In the genomic region with DNA sequence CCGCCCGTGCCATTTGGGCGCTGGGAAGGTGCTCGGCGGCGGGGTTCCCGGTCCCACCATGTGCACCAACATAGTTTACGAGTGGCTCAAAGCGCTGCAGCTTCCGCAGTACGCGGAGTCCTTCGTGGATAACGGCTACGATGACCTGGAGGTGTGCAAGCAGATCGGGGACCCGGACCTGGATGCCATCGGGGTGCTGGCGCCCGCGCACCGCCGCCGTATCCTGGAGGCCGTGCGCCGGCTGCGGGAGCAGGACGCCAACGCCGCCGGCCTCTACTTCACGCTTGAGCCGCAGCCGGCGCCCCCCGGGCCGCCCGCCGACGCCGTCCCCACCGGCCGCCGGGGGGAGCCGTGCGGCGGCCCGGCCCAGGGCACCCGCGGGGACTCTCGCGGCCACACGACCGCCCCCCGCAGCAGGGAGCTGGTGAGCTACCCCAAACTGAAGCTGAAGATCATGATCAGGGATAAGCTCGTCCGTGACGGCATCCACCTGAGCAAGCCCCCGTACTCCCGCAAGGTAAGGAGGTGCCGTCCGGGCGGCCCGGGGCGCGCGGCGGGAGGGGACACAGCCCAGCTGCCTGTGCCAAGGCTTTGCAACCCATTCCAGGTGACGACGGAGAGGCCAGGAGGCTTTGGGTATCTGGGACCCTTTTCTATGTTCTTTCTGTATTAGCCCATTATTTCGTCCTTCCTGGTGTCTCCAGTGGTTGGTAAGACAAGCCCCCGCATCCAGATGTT, we compare ENCODE assay signal across 9 cellular contexts. TPM values are rescaled to one million over a fixed set of nuclear protein-coding genes. Genes with fewer than 3 reads are reported as not detected.
DNase-seq lines count a peak whose midpoint lies in the region; ATAC-seq and TF ChIP-seq lines count a peak whose summit lies in the region.
"Had no signal": no experiment of that assay in that cellular context is flagged by ENCODE, and none has a peak within 500 bp of the region (broad histone marks: within the 10 kb centered on the region; RNA-seq: fewer than 3 reads in every experiment).

No MANE protein-coding gene starts in this region.

- H3K4me1 ChIP-seq in BE2C (peaks cover 3% of the 10 kb centered on the region; the same call in 1 of the 2 replicates), left ventricle myocardium inferior (peaks cover 32% of the 10 kb centered on the region)

- H3K4me3 ChIP-seq in BE2C (ENCODE audit: low read depth, low read length) = peak overlapping the region; percentile 51
- peak overlapping the region; percentile 81 for H3K4me3 ChIP-seq in left ventricle myocardium inferior

- H3K27ac Mint-ChIP-seq in WTC11 = no peak overlapping the region

- H3K27me3 ChIP-seq in BE2C = peaks cover 43% of the 10 kb centered on the region
- peaks cover 51% of the 10 kb centered on the region for H3K27me3 ChIP-seq in left ventricle myocardium inferior (ENCODE audit: low read depth)

- H3K9me3 ChIP-seq in BE2C (no peaks in the 10 kb centered on the region), left ventricle myocardium inferior (replicated peaks) (no peaks in the 10 kb centered on the region)

- TF ChIP-seq CTCF in BE2C (IDR thresholded peaks at IDR 0.05; ENCODE audit: low read depth, low read length) (no peak), WTC11 (IDR thresholded peaks at IDR 0.05) (no peak), left ventricle myocardium inferior (IDR thresholded peaks at IDR 0.05; ENCODE audit: borderline replicate concordance) (peak; percentile 23)

- peaks cover 11% of the 10 kb centered on the region for H3K4me1 Mint-ChIP-seq in WTC11

- DNase-seq in BE2C (peak; percentile 18), WTC11 (ENCODE audit: low spot score) (peak; percentile 21), left ventricle myocardium inferior (peak; percentile 14), sciatic nerve (ENCODE audit: low spot score) (peak; percentile 57), NCI-H187 (lab: John Stamatoyannopoulos, UW) (no peak), NCI-H2029 treated with DMSO at 0.1 percent for 48 hours (lab: John Stamatoyannopoulos, UW) (no peak)
- no peak for DNase-seq in stimulated activated CD4-positive, alpha-beta T cell treated with anti-CD3 and anti-CD28 coated beads, Interleukin-1b, Interleukin-23, amount 100 ng/mL, for 48 hours

- no peaks in the 10 kb centered on the region for H3K9me3 Mint-ChIP-seq in WTC11

- POLR2A ChIA-PET in WTC11 (lab: Charles Lee) = no interaction called here

- ATAC-seq in GM19438 (IDR thresholded peaks at IDR 0.05; ENCODE audit: low read depth, unreplicated experiment) (peak; percentile 24), WTC11 (peak; percentile 19), sciatic nerve (no peak)

- H3K27ac ChIP-seq in left ventricle myocardium inferior (replicated peaks) = no peak overlapping the region
- H3K27ac ChIP-seq: HL-60 had no signal

- H3K27me3 Mint-ChIP-seq in WTC11 (ENCODE audit: low read depth) = peaks cover 73% of the 10 kb centered on the region

- intact Hi-C loops in left ventricle myocardium inferior (cut with micrococcal nuclease) = loop anchor here (5.0 to 10.0 kb wide), 2 partner anchors 146 to 658 kb away; no protein-coding TSS in a partner anchor
- intact Hi-C loops in sciatic nerve (cut with DNase I) = loop anchor here (5.0 kb wide), 1 partner anchor 658 kb away; no protein-coding TSS in a partner anchor

- peak overlapping the region; percentile 79 for H3K4me3 Mint-ChIP-seq in WTC11

- CTCF ChIA-PET in WTC11 (lab: Charles Lee) = interaction anchor here (1.4 kb wide), 1 partner anchor 143 kb away, joined by 4 read pairs; no protein-coding TSS in a partner anchor

- H3K36me3 ChIP-seq in BE2C (no peaks in the 10 kb centered on the region), left ventricle myocardium inferior (no peaks in the 10 kb centered on the region)

- H3K36me3 Mint-ChIP-seq in WTC11 = no peaks in the 10 kb centered on the region

TF ChIP-seq in WTC11, 78 proteins besides CTCF, POLR2A, EP300 and RAD21:
- TF ChIP-seq ATF2 (CRISPR knock-in tag; IDR thresholded peaks at IDR 0.05; ENCODE audit: borderline replicate concordance, low read depth) (no peak), MAX (CRISPR knock-in tag; IDR thresholded peaks at IDR 0.05) (peak; percentile 37; the same call in 1 of the 2 replicates), TCF7 (CRISPR knock-in tag; IDR thresholded peaks at IDR 0.05; ENCODE audit: low read depth) (no peak), ERG (CRISPR knock-in tag; IDR thresholded peaks at IDR 0.05) (no peak), ZNF423 (CRISPR knock-in tag; IDR thresholded peaks at IDR 0.05) (peak; percentile 20; the same call in 1 of the 2 replicates), ETV6 (CRISPR knock-in tag; IDR thresholded peaks at IDR 0.05) (0 out of 2 replicates have a peak, but pooled peaks have one; percentile 22)

RNA-seq across cellular contexts. Expression of gene SAMD5, which starts 0.6 kb away (rescaled TPM):
- 0.12 TPM for polyA plus RNA-seq in BE2C (2012; ENCODE audit: insufficient read depth, insufficient read length, low read depth)
- total RNA-seq in WTC11 (2021) (0.07 to 0.39 TPM (median 0.21 TPM) in 3 replicates), left ventricle myocardium inferior (0.33 TPM), sciatic nerve (4.5 TPM)

Comparison
In these comparisons a context has a peak if more than half of its experiments do, and no peak if none do; other contexts are left out.
1. DNase-seq: peak in BE2C (single experiment), WTC11 (single experiment), left ventricle myocardium inferior (single experiment) and sciatic nerve (single experiment); none in stimulated activated CD4-positive, alpha-beta T cell treated with anti-CD3 and anti-CD28 coated beads, Interleukin-1b, Interleukin-23, amount 100 ng/mL, for 48 hours (single experiment), NCI-H187 (0 of 2) and NCI-H2029 treated with DMSO at 0.1 percent for 48 hours (single experiment).